ENCODE assay signal across 10 cellular contexts in the genomic region with DNA sequence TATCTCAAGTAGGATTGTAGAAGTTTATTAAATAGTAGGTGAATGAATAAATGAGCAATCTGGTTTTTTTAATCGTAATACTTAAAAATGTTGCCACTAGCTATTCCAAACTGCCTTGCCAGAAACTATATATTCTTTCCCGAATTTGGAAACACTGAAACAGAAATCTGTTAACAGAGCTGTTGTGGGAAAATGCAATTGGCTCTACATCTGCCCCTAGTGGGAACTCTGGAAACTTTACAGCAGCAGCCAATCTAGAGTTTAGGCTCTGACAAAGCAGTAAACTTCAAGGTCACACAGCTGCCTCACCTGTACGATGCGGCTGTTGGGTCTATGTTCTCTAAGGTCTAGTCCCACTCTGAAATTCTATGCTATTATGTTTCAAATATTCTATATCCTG. TPM values are rescaled to one million over a fixed set of nuclear protein-coding genes. Genes with fewer than 3 reads are reported as not detected.
DNase-seq lines count a peak whose midpoint lies in the region; ATAC-seq and TF ChIP-seq lines count a peak whose summit lies in the region.
"Had no signal": no experiment of that assay in that cellular context is flagged by ENCODE, and none has a peak within 500 bp of the region (broad histone marks: within the 10 kb centered on the region; RNA-seq: fewer than 3 reads in every experiment).

No MANE protein-coding gene starts in this region.

- H3K9me3 ChIP-seq in PC-9 (ENCODE audit: insufficient read depth, low read depth) (no peaks in the 10 kb centered on the region), tibial nerve (peaks cover 0 to 9% (median 0%) of the 10 kb centered on the region in 4 donors)

- no peaks in the 10 kb centered on the region for H3K9me2 ChIP-seq in PC-9 (ENCODE audit: insufficient read depth)

- no peak for TF ChIP-seq EP300 in tibial nerve (IDR thresholded peaks at IDR 0.05)

- no peaks in the 10 kb centered on the region for H3K27me3 ChIP-seq in PC-9 (ENCODE audit: insufficient read depth, low read depth)
- H3K27me3 ChIP-seq in tibial nerve: no peaks in the 10 kb centered on the region

- no peak for ATAC-seq in GM18858 (IDR thresholded peaks at IDR 0.05; ENCODE audit: unreplicated experiment)
- ATAC-seq: activated naive CD4-positive, alpha-beta T cell treated with anti-CD3 and anti-CD28 coated beads, Interleukin-2, amount 50 U/mL, for 72 hours; K562 had no signal

- no peak for TF ChIP-seq POLR2A in tibial nerve (IDR thresholded peaks at IDR 0.05)

- 41 to 55% methylated on average over 4 of the region's 4 CpGs for WGBS in tibial nerve, 2 donors

- POLR2A ChIA-PET in PC-9 (lab: Charles Lee; ENCODE audit: unreplicated experiment): no interaction called here

- H3K4me2 ChIP-seq in PC-9: no peak overlapping the region

- no peak overlapping the region for H2AFZ ChIP-seq in PC-9

- H3K79me2 ChIP-seq in PC-9 (ENCODE audit: low read depth): no peaks in the 10 kb centered on the region

- H3K4me1 ChIP-seq in PC-9 (replicated peaks; ENCODE audit: insufficient read depth) (peaks cover 7% of the 10 kb centered on the region; the same call in 1 of the 2 replicates), tibial nerve (peaks cover 0 to 9% (median 0%) of the 10 kb centered on the region in 4 donors)

- H3K4me3 ChIP-seq in PC-9 (no peak overlapping the region), tibial nerve (no peak overlapping the region)
- H3K4me3 ChIP-seq: K562 had no signal

- no peaks in the 10 kb centered on the region for H4K20me1 ChIP-seq in PC-9 (ENCODE audit: insufficient read depth)

- intact Hi-C loops in PC-9 (cut with micrococcal nuclease; ENCODE audit: unreplicated experiment): no loop called here

- H3F3A ChIP-seq in PC-9 (ENCODE audit: insufficient read depth, low read depth): no peaks in the 10 kb centered on the region

- DNase-seq in NCI-H82 (lab: John Stamatoyannopoulos, UW) (peak; percentile 21), NCI-H82 treated with DMSO at 0.1 percent for 48 hours (lab: John Stamatoyannopoulos, UW; ENCODE audit: unreplicated experiment) (no peak), PC-9 (no peak), fibroblast of peridontal ligament (ENCODE audit: extremely low read depth) (peak; percentile 49), tibial nerve (ENCODE audit: low spot score in 2 of 2) (no peak), HCEC 1CT (no peak), germinal center (ENCODE audit: low spot score) (no peak)

- TF ChIP-seq CTCF in PC-9 (conservative IDR thresholded peaks at IDR 0.05) (peak; percentile 51; the same call in 1 of the 2 replicates), tibial nerve (IDR thresholded peaks at IDR 0.05) (peak in 3 of 5 experiments; percentile 25 to 37 (median 27))

- no TSS peak for BruUV-seq in PC-9 (replicated peaks; lab: Mats Ljungman, UMichigan)

- H3K27ac ChIP-seq in PC-9: no peak overlapping the region
- H3K27ac ChIP-seq in tibial nerve: no peak overlapping the region

- H3K36me3 ChIP-seq in PC-9 (ENCODE audit: low read depth) (no peaks in the 10 kb centered on the region), tibial nerve (no peaks in the 10 kb centered on the region)

- CTCF ChIA-PET in PC-9 (lab: Charles Lee): no interaction called here

RNA-seq across cellular contexts. Expression of gene SYNE1, which starts 41.7 kb away (rescaled TPM):
- total RNA-seq in PC-9 (2021) (13.4 and 14.8 TPM in 2 replicates), tibial nerve (100 to 1,000 TPM; 120 to 163 (median 137) TPM)

Comparison
In these comparisons a context has a peak if more than half of its experiments do, and no peak if none do; other contexts are left out.
1. DNase-seq: peak in NCI-H82 (single experiment) and fibroblast of peridontal ligament (single experiment); none in NCI-H82 treated with DMSO at 0.1 percent for 48 hours (single experiment), PC-9 (0 of 2), tibial nerve (0 of 2), HCEC 1CT (single experiment) and germinal center (single experiment).